Comparison of ENCODE assay signal across 21 cellular contexts in the genomic region with DNA sequence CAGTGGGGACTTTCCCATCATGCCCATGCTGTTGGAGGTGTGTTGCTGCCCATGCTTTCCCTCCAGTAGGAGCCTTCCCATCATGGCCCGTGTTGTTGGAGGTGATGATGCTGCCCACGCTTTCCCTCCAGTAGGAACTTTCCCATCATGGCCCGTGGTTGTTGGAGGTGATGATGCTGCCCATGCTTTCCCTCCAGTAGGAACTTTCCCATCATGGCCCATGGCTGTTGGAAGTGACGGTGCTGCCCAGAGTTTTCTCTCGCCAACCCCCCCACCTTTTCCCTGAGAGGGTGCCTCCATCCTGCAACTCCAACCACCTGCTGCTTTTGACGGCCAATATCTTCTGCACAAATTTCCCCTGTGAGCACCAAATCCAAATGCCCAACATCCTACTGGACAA.
DNase-seq lines count a peak whose midpoint lies in the region; ATAC-seq and TF ChIP-seq lines count a peak whose summit lies in the region.
"Had no signal": no experiment of that assay in that cellular context is flagged by ENCODE, and none has a peak within 500 bp of the region (broad histone marks: within the 10 kb centered on the region; RNA-seq: fewer than 3 reads in every experiment).

No MANE protein-coding gene starts in this region.

- peak overlapping the region; percentile 62 for H2AK5ac ChIP-seq in mesenchymal stem cell (ENCODE audit: low read length, severe bottlenecking)

- no peak overlapping the region for H2BK5ac ChIP-seq in mesenchymal stem cell (ENCODE audit: low read depth, low read length, poor library complexity, severe bottlenecking)

- over 99% methylated on average over 6 of the region's 6 CpGs for WGBS in mesenchymal stem cell

- no peaks in the 10 kb centered on the region for H3K36me3 Mint-ChIP-seq in chondrocyte (ENCODE audit: low read depth)
- H3K36me3 Mint-ChIP-seq: CD8-positive, alpha-beta memory T cell had no signal

- no peak overlapping the region for H2BK120ac ChIP-seq in mesenchymal stem cell (ENCODE audit: low read depth, low read length)

- H3K9me3 Mint-ChIP-seq in chondrocyte (ENCODE audit: low read depth), result no peaks in the 10 kb centered on the region
- H3K9me3 Mint-ChIP-seq: CD8-positive, alpha-beta memory T cell had no signal

- no peak overlapping the region for H4K8ac ChIP-seq in mesenchymal stem cell (ENCODE audit: low read length)

- H3K79me1 ChIP-seq in mesenchymal stem cell (replicated peaks; ENCODE audit: low read length, poor library complexity, severe bottlenecking), result no peaks in the 10 kb centered on the region

- H3K4me2 ChIP-seq in mesenchymal stem cell (ENCODE audit: low read length, poor library complexity, severe bottlenecking), result no peak overlapping the region

- peak overlapping the region in 1 of 2 experiments; percentile 26 for H3K4ac ChIP-seq in mesenchymal stem cell (ENCODE audit: low read depth in 1 of 2, low read length in 2 of 2)

- H3K27me3 Mint-ChIP-seq in chondrocyte (ENCODE audit: low read depth), result no peaks in the 10 kb centered on the region
- H3K27me3 Mint-ChIP-seq: CD8-positive, alpha-beta memory T cell had no signal

- peaks cover 67% of the 10 kb centered on the region for H3K4me1 Mint-ChIP-seq in chondrocyte (ENCODE audit: low read depth)

- intact Hi-C loops in left cardiac atrium (cut with DNase I), result no loop called here

- H3K27me3 ChIP-seq in mesenchymal stem cell (ENCODE audit: control insufficient read depth in 1 of 2, insufficient read depth in 1 of 2, low read length in 2 of 2), result no peaks in the 10 kb centered on the region
- H3K27me3 ChIP-seq: MG63 had no signal

- no peak overlapping the region for H3K23ac ChIP-seq in mesenchymal stem cell (ENCODE audit: low read length in 2 of 2)

- H3K27ac Mint-ChIP-seq in chondrocyte (ENCODE audit: unreplicated experiment), result peak overlapping the region; percentile 23

- H3K4me3 Mint-ChIP-seq in chondrocyte (ENCODE audit: unreplicated experiment), result no peak overlapping the region
- H3K4me3 Mint-ChIP-seq: CD8-positive, alpha-beta memory T cell had no signal

- H3K36me3 ChIP-seq in mesenchymal stem cell (ENCODE audit: control insufficient read depth in 1 of 2, insufficient read depth in 2 of 2, low read depth in 1 of 2, low read length in 2 of 2), result no peaks in the 10 kb centered on the region
- H3K36me3 ChIP-seq: MG63 had no signal

- no peak for TF ChIP-seq CTCF in chondrocyte (IDR thresholded peaks at IDR 0.05)

- peak overlapping the region; percentile 15 for H2BK15ac ChIP-seq in mesenchymal stem cell (ENCODE audit: low read depth, poor library complexity, severe bottlenecking)

- H3K27ac ChIP-seq in mesenchymal stem cell (ENCODE audit: low read length, poor library complexity, severe bottlenecking), result no peak overlapping the region
- H3K27ac ChIP-seq: C4-2B had no signal

- no peak for ATAC-seq in left cardiac atrium

- no peaks in the 10 kb centered on the region for H3K9me3 ChIP-seq in mesenchymal stem cell (ENCODE audit: control insufficient read depth, low read length)

- peak overlapping the region in 1 of 2 experiments; percentile 2 for H3K4me3 ChIP-seq in mesenchymal stem cell (ENCODE audit: insufficient read depth in 1 of 2, low read depth in 1 of 2, low read length in 2 of 2)
- H3K4me3 ChIP-seq: MG63 had no signal

- peak; percentile 32 for DNase-seq in activated CD8-positive, alpha-beta memory T cell treated with anti-CD3 and anti-CD28 coated beads, Interleukin-2, amount 50 U/mL, for 48 hours
- DNase-seq in activated CD8-positive, alpha-beta memory T cell treated with anti-CD3 and anti-CD28 coated beads, Interleukin-2, amount 50 U/mL, for 4 hours, result no peak
- DNase-seq in chondrocyte (ENCODE audit: low spot score) (no peak), mesenchymal stem cell (no peak), ureter (ENCODE audit: low spot score) (peak; percentile 37), left cardiac atrium (no peak), inferior parietal cortex (ENCODE audit: extremely low spot score) (no peak)
- DNase-seq: AML-193; Calu3; CD8-positive, alpha-beta memory T cell; DMS153; H7; MG63; NCI-H1417; NCI-H1694 treated with DMSO at 0.1 percent for 48 hours; NCI-H2081 treated with DMSO at 0.1 percent for 48 hours; NCI-H2171 treated with DMSO at 0.1 percent for 48 hours; NCI-H526; RPMI8226; SHP77 had no signal

- no peak overlapping the region for H2AFZ ChIP-seq in mesenchymal stem cell (ENCODE audit: low read depth, low read length)

- H2BK12ac ChIP-seq in mesenchymal stem cell (ENCODE audit: low read length in 2 of 2), result peak overlapping the region; percentile 88 to 92

- peak overlapping the region; percentile 48 for H4K91ac ChIP-seq in mesenchymal stem cell (ENCODE audit: low read length)

- H3K4me1 ChIP-seq in mesenchymal stem cell (ENCODE audit: control insufficient read depth, insufficient read depth, low read depth, low read length), result peaks cover 23% of the 10 kb centered on the region

- H3K18ac ChIP-seq in mesenchymal stem cell (ENCODE audit: low read depth in 1 of 2, low read length in 2 of 2), result peak overlapping the region; percentile 64 to 84

- H3K14ac ChIP-seq in mesenchymal stem cell (ENCODE audit: low read length in 2 of 2), result peak overlapping the region in 1 of 2 experiments; percentile 56

- no peak overlapping the region for H3K9ac ChIP-seq in mesenchymal stem cell (ENCODE audit: low read length)

Comparison
In these comparisons a context has a peak if more than half of its experiments do, and no peak if none do; other contexts are left out.
1. DNase-seq: peak in activated CD8-positive, alpha-beta memory T cell treated with anti-CD3 and anti-CD28 coated beads, Interleukin-2, amount 50 U/mL, for 48 hours (single experiment) and ureter (single experiment); none in activated CD8-positive, alpha-beta memory T cell treated with anti-CD3 and anti-CD28 coated beads, Interleukin-2, amount 50 U/mL, for 4 hours (single experiment), chondrocyte (single experiment), mesenchymal stem cell (single experiment), left cardiac atrium (single experiment) and inferior parietal cortex (single experiment).